ENCODE assay signal across 8 cellular contexts in genomic region chr22:37849089-37849751, GRCh38. TPM values are rescaled to one million over a fixed set of nuclear protein-coding genes. Genes with fewer than 3 reads are reported as not detected.
DNase-seq lines count a peak whose midpoint lies in the region; ATAC-seq and TF ChIP-seq lines count a peak whose summit lies in the region.

Gene EIF3L (plus strand): TSS chr22:37849419. CDS start chr22:37849450, 31 bp downstream.

- TF ChIP-seq POLR2A in prostate gland (IDR thresholded peaks at IDR 0.05), result peak; percentile 82

- H3K27me3 ChIP-seq in prostate gland (replicated peaks; ENCODE audit: insufficient read depth), result no peaks in the 10 kb centered on the region

- H3K36me3 ChIP-seq in prostate gland, result peaks cover 0 to 2% of the 10 kb centered on the region in 2 donors

- TF ChIP-seq CTCF in GM10266 (IDR thresholded peaks at IDR 0.05; ENCODE audit: control insufficient read depth, insufficient read depth, low read depth, missing control alignments) (no peak), prostate gland (IDR thresholded peaks at IDR 0.05) (peak in 1 of 4 experiments; percentile 31)

- intact Hi-C loops in left ventricle myocardium superior (cut with micrococcal nuclease) (no loop called here), prostate gland (cut with DNase I) (no loop called here)

- ATAC-seq in HG02678 (IDR thresholded peaks at IDR 0.05; ENCODE audit: unreplicated experiment) (peak; percentile 67), left ventricle myocardium superior (peak; percentile 89)

- under 1% methylated on average over 49 of the region's 49 CpGs for WGBS in prostate gland

- H3K27ac ChIP-seq in angular gyrus (ENCODE audit: low read depth, low read length) (peak within 1 kb of the TSS; percentile 52), prostate gland (peak within 1 kb of the TSS; percentile 81 to 93)

- DNase-seq in GM10266 (ENCODE audit: extremely low spot score), result peak; percentile 91
- DNase-seq in NCI-H146 treated with DMSO at 0.1 percent for 48 hours (lab: John Stamatoyannopoulos, UW; ENCODE audit: unreplicated experiment), result peak; percentile 56
- peak; percentile 67 to 93 (median 79) for DNase-seq in T-helper 2 cell
- DNase-seq in left ventricle myocardium superior, result peak; percentile 93
- DNase-seq in prostate gland (ENCODE audit: low spot score), result peak; percentile 91
- peak; percentile 93 for DNase-seq in ureter (ENCODE audit: low spot score)

- H3K4me3 ChIP-seq in prostate gland, result peak within 1 kb of the TSS; percentile 64 to 84

- H3K4me1 ChIP-seq in prostate gland (replicated peaks), result peaks cover 9% of the 10 kb centered on the region

- H3K9me3 ChIP-seq in prostate gland, result no peaks in the 10 kb centered on the region

RNA-seq across cellular contexts. Expression of gene EIF3L, which starts in this region (rescaled TPM):
- total RNA-seq in left ventricle myocardium superior (403 TPM), prostate gland (100 to 1,000 TPM; 385 to 501 TPM), ureter (544 TPM)

Comparison
In these comparisons a context has a peak if more than half of its experiments do, and no peak if none do; other contexts are left out.
1. Peak in every context shown above with its lines: DNase-seq, ATAC-seq, H3K4me3 ChIP-seq and H3K27ac ChIP-seq.